In genomic region chr6:16961577-16961976, GRCh38 we compare ENCODE assay signal across 20 cellular contexts.
DNase-seq lines count a peak whose midpoint lies in the region; ATAC-seq and TF ChIP-seq lines count a peak whose summit lies in the region.
"Had no signal": no experiment of that assay in that cellular context is flagged by ENCODE, and none has a peak within 500 bp of the region (broad histone marks: within the 10 kb centered on the region; RNA-seq: fewer than 3 reads in every experiment).

No MANE protein-coding gene starts in this region.

- peak overlapping the region; percentile 83 for H3K14ac ChIP-seq in IMR-90 (replicated peaks; ENCODE audit: low read depth, low read length)
- no peak overlapping the region for H3K14ac ChIP-seq in mesenchymal stem cell (ENCODE audit: low read length in 2 of 2)

- H3K18ac ChIP-seq in IMR-90 (ENCODE audit: low read depth, low read length) (peak overlapping the region; percentile 88), mesenchymal stem cell (ENCODE audit: low read depth in 1 of 2, low read length in 2 of 2) (peak overlapping the region; percentile 10 to 13)

- H3K36me3 ChIP-seq in IMR-90 (ENCODE audit: control insufficient read depth, insufficient read depth, low read length) (no peaks in the 10 kb centered on the region), mesenchymal stem cell (ENCODE audit: control insufficient read depth in 1 of 2, insufficient read depth in 2 of 2, low read depth in 1 of 2, low read length in 2 of 2) (no peaks in the 10 kb centered on the region)

- H2BK120ac ChIP-seq in IMR-90 (ENCODE audit: low read depth, low read length) (peak overlapping the region; percentile 97), mesenchymal stem cell (ENCODE audit: low read depth, low read length) (no peak overlapping the region)

- no peaks in the 10 kb centered on the region for H3K9me3 ChIP-seq in IMR-90 (ENCODE audit: control insufficient read depth, insufficient read depth, low read length)
- no peaks in the 10 kb centered on the region for H3K9me3 ChIP-seq in mesenchymal stem cell (ENCODE audit: control insufficient read depth, low read length)

- in situ Hi-C loops in IMR-90 (cut with MboI; ENCODE audit: low sequenced_read_pairs) = loop anchor here (5.0 to 10.0 kb wide), 2 partner anchors 189 to 627 kb away; no protein-coding TSS in a partner anchor

- H3K4me3 Mint-ChIP-seq in chondrocyte (ENCODE audit: unreplicated experiment) = no peak overlapping the region
- H3K4me3 Mint-ChIP-seq: B cell; CD4-positive, CD25-positive, alpha-beta regulatory T cell; IgD-negative memory B cell had no signal

- H3K79me1 ChIP-seq in IMR-90 (ENCODE audit: low read depth in 1 of 2, low read length in 2 of 2) (no peaks in the 10 kb centered on the region), mesenchymal stem cell (replicated peaks; ENCODE audit: low read length, poor library complexity, severe bottlenecking) (no peaks in the 10 kb centered on the region)

- H2BK15ac ChIP-seq in IMR-90 (ENCODE audit: low read depth, low read length) (peak overlapping the region; percentile 88), mesenchymal stem cell (ENCODE audit: low read depth, poor library complexity, severe bottlenecking) (no peak overlapping the region)

- POLR2A ChIA-PET in IMR-90 (lab: Charles Lee; ENCODE audit: unreplicated experiment) = interaction anchor here (0.6 kb wide), 1 partner anchor 236 kb away, joined by 3 read pairs; no protein-coding TSS in a partner anchor

- dilution Hi-C loops in IMR-90 (cut with HindIII; ENCODE audit: low sequenced_read_pairs, unreplicated experiment) = no loop called here

- H3K9me3 Mint-ChIP-seq in chondrocyte (ENCODE audit: low read depth) = no peaks in the 10 kb centered on the region
- H3K9me3 Mint-ChIP-seq: IgD-negative memory B cell had no signal

- H3K4me1 Mint-ChIP-seq in chondrocyte (ENCODE audit: low read depth) = peaks cover 36% of the 10 kb centered on the region
- H3K4me1 Mint-ChIP-seq: B cell had no signal

- peak overlapping the region; percentile 86 for H3K4ac ChIP-seq in IMR-90 (ENCODE audit: low read depth, low read length)
- H3K4ac ChIP-seq in mesenchymal stem cell (ENCODE audit: low read depth in 1 of 2, low read length in 2 of 2) = no peak overlapping the region

- H3K27ac ChIP-seq in IMR-90 (ENCODE audit: insufficient read depth, low read length) (peak overlapping the region; percentile 92), mesenchymal stem cell (ENCODE audit: low read length, poor library complexity, severe bottlenecking) (no peak overlapping the region)
- H3K27ac ChIP-seq: RWPE1 had no signal

- ATAC-seq in IMR-90 (ENCODE audit: low read depth) = peak; percentile 58
- no peak for ATAC-seq in GM21786 (IDR thresholded peaks at IDR 0.05; ENCODE audit: unreplicated experiment)
- ATAC-seq in HG03175 (IDR thresholded peaks at IDR 0.05; ENCODE audit: unreplicated experiment) = no peak

- H3K9me1 ChIP-seq in IMR-90 (ENCODE audit: insufficient read depth, low read length) = peaks cover 15% of the 10 kb centered on the region

- H3K4me3 ChIP-seq in IMR-90 (ENCODE audit: insufficient read depth, low read depth, low read length) (no peak overlapping the region), mesenchymal stem cell (ENCODE audit: insufficient read depth in 1 of 2, low read depth in 1 of 2, low read length in 2 of 2) (no peak overlapping the region)

- no peak overlapping the region for H2BK12ac ChIP-seq in mesenchymal stem cell (ENCODE audit: low read length in 2 of 2)

- no peaks in the 10 kb centered on the region for H3K36me3 Mint-ChIP-seq in chondrocyte (ENCODE audit: low read depth)
- H3K36me3 Mint-ChIP-seq: CD4-positive, CD25-positive, alpha-beta regulatory T cell; IgD-negative memory B cell had no signal

- peak overlapping the region; percentile 92 for H2BK20ac ChIP-seq in IMR-90 (ENCODE audit: low read depth, low read length)

- H2BK5ac ChIP-seq in IMR-90 (ENCODE audit: low read depth, low read length, poor library complexity, severe bottlenecking) = peak overlapping the region; percentile 57
- H2BK5ac ChIP-seq in mesenchymal stem cell (ENCODE audit: low read depth, low read length, poor library complexity, severe bottlenecking) = no peak overlapping the region

- H3K4me2 ChIP-seq in IMR-90 (ENCODE audit: low read depth, low read length) = peak overlapping the region; percentile 77
- no peak overlapping the region for H3K4me2 ChIP-seq in mesenchymal stem cell (ENCODE audit: low read length, poor library complexity, severe bottlenecking)

- TF ChIP-seq CTCF in IMR-90 (conservative IDR thresholded peaks at IDR 0.05; ENCODE audit: low read depth, low read length) = no peak
- TF ChIP-seq CTCF in chondrocyte (IDR thresholded peaks at IDR 0.05) = no peak

- peak overlapping the region; percentile 57 for H3K56ac ChIP-seq in IMR-90 (ENCODE audit: extremely low read depth, insufficient read depth, low read length)

- peak overlapping the region; percentile 81 for H4K91ac ChIP-seq in IMR-90 (ENCODE audit: insufficient read depth, low read depth, low read length)
- H4K91ac ChIP-seq in mesenchymal stem cell (ENCODE audit: low read length) = no peak overlapping the region

- no CpG with 5 or more reads among the region's 1 CpG for WGBS in IMR-90 (ENCODE audit: extremely low coverage in 2 of 2, insufficient read length in 1 of 2), 2 experiments
- whole genome bisulfite sequencing in mesenchymal stem cell = 0% methylated on average over 1 of the region's 1 CpG

- BruUV-seq in IMR-90 (replicated peaks; lab: Mats Ljungman, UMichigan) = no TSS peak

- H2AK9ac ChIP-seq in IMR-90 (replicated peaks; ENCODE audit: low read depth, low read length, poor library complexity) = no peak overlapping the region

- H2AFZ ChIP-seq in IMR-90 (replicated peaks; ENCODE audit: low read length, poor library complexity) (peak overlapping the region; percentile 48), mesenchymal stem cell (ENCODE audit: low read depth, low read length) (peak overlapping the region; percentile 46)

- H4K5ac ChIP-seq in IMR-90 (ENCODE audit: low read depth, low read length) = peak overlapping the region; percentile 94

- H3K23ac ChIP-seq in IMR-90 (ENCODE audit: low read depth, low read length) (peak overlapping the region; percentile 46; the same call in 1 of the 2 replicates), mesenchymal stem cell (ENCODE audit: low read length in 2 of 2) (no peak overlapping the region)

- H3K27me3 Mint-ChIP-seq in chondrocyte (ENCODE audit: low read depth) = no peaks in the 10 kb centered on the region

- no peak for TF ChIP-seq POLR2A in IMR-90 (IDR thresholded peaks at IDR 0.05; ENCODE audit: low read depth, low read length)

- H3K27me3 ChIP-seq in IMR-90 (ENCODE audit: control insufficient read depth, insufficient read depth, low read length) (no peaks in the 10 kb centered on the region), mesenchymal stem cell (ENCODE audit: control insufficient read depth in 1 of 2, insufficient read depth in 1 of 2, low read length in 2 of 2) (no peaks in the 10 kb centered on the region)

- H3K27ac Mint-ChIP-seq in chondrocyte (ENCODE audit: unreplicated experiment) = peak overlapping the region; percentile 25
- H3K27ac Mint-ChIP-seq: B cell; CD4-positive, CD25-positive, alpha-beta regulatory T cell; IgD-negative memory B cell had no signal

- H3K4me1 ChIP-seq in IMR-90 (ENCODE audit: control insufficient read depth, insufficient read depth, low read length) (peaks cover 13% of the 10 kb centered on the region), mesenchymal stem cell (ENCODE audit: control insufficient read depth, insufficient read depth, low read depth, low read length) (peaks cover 2% of the 10 kb centered on the region)

- TF ChIP-seq RAD21 in IMR-90 (IDR thresholded peaks at IDR 0.05; ENCODE audit: low read length) = no peak

- H4K20me1 ChIP-seq in IMR-90 (ENCODE audit: insufficient read depth, low read length) = no peaks in the 10 kb centered on the region

- H4K8ac ChIP-seq in IMR-90 (ENCODE audit: low read depth in 2 of 2, low read length in 2 of 2) (peak overlapping the region; percentile 85 to 97), mesenchymal stem cell (ENCODE audit: low read length) (peak overlapping the region; percentile 39)

- H2AK5ac ChIP-seq in IMR-90 (ENCODE audit: low read depth, low read length) (peak overlapping the region; percentile 83), mesenchymal stem cell (ENCODE audit: low read length, severe bottlenecking) (no peak overlapping the region)

- intact Hi-C loops in IMR-90 (cut with micrococcal nuclease) = loop anchor here (10.0 kb wide), 4 partner anchors 117 to 627 kb away; no protein-coding TSS in a partner anchor

- no peak overlapping the region for H3K9ac ChIP-seq in IMR-90 (ENCODE audit: low read depth, low read length)
- H3K9ac ChIP-seq in mesenchymal stem cell (ENCODE audit: low read length) = no peak overlapping the region

- CTCF ChIA-PET in IMR-90 (lab: Yijun Ruan, JAX) = interaction anchor here (1.2 kb wide), 1 partner anchor 199 kb away, joined by 3 read pairs; no protein-coding TSS in a partner anchor

- peak; percentile 72 for DNase-seq in EH (ENCODE audit: low read depth)
- DNase-seq in IMR-90 = peak; percentile 45
- DNase-seq in chondrocyte (ENCODE audit: low spot score) = no peak
- DNase-seq in mesenchymal stem cell = peak; percentile 25
- no peak for DNase-seq in Ammon's horn (ENCODE audit: low spot score)
- DNase-seq in AG08396 (ENCODE audit: low spot score) = no peak
- DNase-seq: ACHN; CD4-positive, CD25-positive, alpha-beta regulatory T cell; GDM1; Kasumi-1; NCI-H1105; NCI-H187; NCI-H446 treated with DMSO at 0.1 percent for 48 hours; NK-92 treated with Interleukin-12 subunit alpha and Interleukin-12 subunit beta, amount 100 ng/mL, for 24 hours; SW 1271 had no signal

TF ChIP-seq in IMR-90, 13 proteins besides CTCF, POLR2A, EP300 and RAD21:
- TF ChIP-seq MAZ (IDR thresholded peaks at IDR 0.05; ENCODE audit: borderline replicate concordance, low read depth, low read length) = no peak
- no peak for TF ChIP-seq CHD1 (IDR thresholded peaks at IDR 0.05; ENCODE audit: low read depth, low read length)
- TF ChIP-seq MXI1 (IDR thresholded peaks at IDR 0.05; ENCODE audit: borderline replicate concordance, low read depth, low read length) = no peak
- no peak for TF ChIP-seq SMC3 (IDR thresholded peaks at IDR 0.05; ENCODE audit: low read depth, low read length)
- no peak for TF ChIP-seq RCOR1 (IDR thresholded peaks at IDR 0.05; ENCODE audit: insufficient replicate concordance, low read length)
- TF ChIP-seq NFE2L2 (IDR thresholded peaks at IDR 0.05; ENCODE audit: low read depth, low read length) = no peak

Comparison
In these comparisons a context has a peak if more than half of its experiments do, and no peak if none do; other contexts are left out.
1. DNase-seq: peak in EH (single experiment), IMR-90 (single experiment) and mesenchymal stem cell (single experiment); none in chondrocyte (single experiment), Ammon's horn (single experiment) and AG08396 (single experiment).